ENCODE assay signal across 10 cellular contexts in the genomic region with DNA sequence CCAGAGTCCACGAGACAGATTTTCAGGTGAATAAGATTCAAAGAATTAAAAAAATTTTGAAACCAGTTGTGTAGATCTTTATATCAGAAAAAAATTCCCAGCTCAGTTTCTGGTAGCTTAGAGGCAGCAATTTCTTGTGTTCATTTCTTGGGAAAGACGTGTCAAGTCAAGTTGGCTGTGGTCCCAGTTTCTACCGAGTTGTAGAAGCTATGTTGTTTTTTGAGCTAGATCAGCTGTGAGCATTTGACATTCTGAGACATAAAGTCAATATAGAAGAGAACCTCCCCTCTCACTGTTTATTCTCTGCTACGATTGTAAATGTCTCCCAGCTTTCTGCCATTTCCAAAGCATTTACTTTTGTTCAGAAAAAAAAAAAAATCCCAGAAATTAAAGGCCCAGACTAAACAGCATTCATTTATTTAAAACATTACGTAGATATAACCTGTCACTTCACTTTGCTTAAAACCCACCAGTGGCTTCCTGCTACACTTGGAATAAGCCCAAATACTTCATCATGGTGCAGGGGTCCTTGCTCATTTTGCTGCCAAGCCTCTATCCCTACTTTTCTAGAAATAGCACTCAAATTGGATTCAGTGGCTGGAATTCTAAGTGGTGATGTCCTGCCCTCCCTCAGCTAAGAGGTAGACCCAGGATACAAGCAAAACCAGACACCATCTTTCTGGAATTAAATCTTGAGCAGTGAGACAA. TPM values are rescaled to one million over a fixed set of nuclear protein-coding genes. Genes with fewer than 3 reads are reported as not detected.
A peak's percentile ranks its signal among the peaks of the same experiment; 100 is the strongest.
DNase-seq lines count a peak whose midpoint lies in the region; ATAC-seq, FAIRE-seq and TF ChIP-seq lines count a peak whose summit lies in the region.
"Had no signal": no experiment of that assay in that cellular context is flagged by ENCODE, and none has a peak within 500 bp of the region (broad histone marks: within the 10 kb centered on the region; RNA-seq: fewer than 3 reads in every experiment).

No MANE protein-coding gene starts in this region.

- H3K27ac ChIP-seq in kidney (ENCODE audit: low read depth in 2 of 2, low read length in 2 of 2), result peak overlapping the region in 1 of 2 donors; percentile 37
- peak overlapping the region; percentile 32 to 35 for H3K27ac ChIP-seq in tibial artery

- no peak for TF ChIP-seq CTCF in kidney (IDR thresholded peaks at IDR 0.05; ENCODE audit: borderline replicate concordance, extremely low read depth, insufficient read depth)
- no peak for TF ChIP-seq CTCF in tibial artery (IDR thresholded peaks at IDR 0.05)

- H3K9ac ChIP-seq in kidney (ENCODE audit: low read length in 2 of 2), result no peak overlapping the region

- DNase-seq in NCI-H1105 treated with DMSO at 0.1 percent for 48 hours (lab: John Stamatoyannopoulos, UW), result peak; percentile 61
- no peak for DNase-seq in NCI-H1105 (lab: John Stamatoyannopoulos, UW)
- DNase-seq in amniotic stem cell (lab: John Stamatoyannopoulos, UW), result peak; percentile 94
- DNase-seq in kidney, result no peak
- peak; percentile 77 to 78 for DNase-seq in tibial artery
- DNase-seq in stimulated activated CD4-positive, alpha-beta T cell treated with anti-CD3 and anti-CD28 coated beads, Interleukin-15, amount 100 ng/mL, for 24 hours, result no peak
- no peak for DNase-seq in NCI-H2196 treated with DMSO at 0.1 percent for 48 hours (lab: John Stamatoyannopoulos, UW; ENCODE audit: unreplicated experiment)
- DNase-seq: effector memory CD4-positive, alpha-beta T cell; NCI-H774 had no signal

- H3K9me3 ChIP-seq in kidney (ENCODE audit: control insufficient read depth in 1 of 2, low read length in 2 of 2) (no peaks in the 10 kb centered on the region), tibial artery (no peaks in the 10 kb centered on the region)

- peak; percentile 46 for FAIRE-seq in kidney (lab: Jason Lieb, UNC)

- no peak overlapping the region for H3K4me3 ChIP-seq in kidney (ENCODE audit: low read length in 2 of 2)
- no peak overlapping the region for H3K4me3 ChIP-seq in tibial artery

- H3K36me3 ChIP-seq in kidney (ENCODE audit: control insufficient read depth in 1 of 2, insufficient read depth in 2 of 2, low read length in 2 of 2) (no peaks in the 10 kb centered on the region), tibial artery (no peaks in the 10 kb centered on the region)

- no peak for ATAC-seq in HG02852 (IDR thresholded peaks at IDR 0.05; ENCODE audit: unreplicated experiment)

- H3K27me3 ChIP-seq in tibial artery, result no peaks in the 10 kb centered on the region

- intact Hi-C loops in kidney (cut with DNase I), result no loop called here
- intact Hi-C loops in tibial artery (cut with DNase I; ENCODE audit: low total_unique reads), result no loop called here

- H3K4me1 ChIP-seq in kidney (ENCODE audit: control insufficient read depth in 1 of 2, insufficient read depth in 1 of 2, low read depth in 1 of 2, low read length in 2 of 2) (peaks cover 0 to 7% of the 10 kb centered on the region in 2 donors), tibial artery (peaks cover 0 to 40% (median 28%) of the 10 kb centered on the region in 4 donors)

RNA-seq across cellular contexts. Expression of a gene that starts 20.6 kb away (rescaled TPM):
- 40.3 TPM for total RNA-seq in kidney
- 12.3 TPM for polyA plus RNA-seq in kidney (ENCODE audit: insufficient read depth, low read depth, low replicate concordance)

Comparison
In these comparisons a context has a peak if more than half of its experiments do, and no peak if none do; other contexts are left out.
1. DNase-seq: peak in NCI-H1105 treated with DMSO at 0.1 percent for 48 hours (single experiment), amniotic stem cell (single experiment) and tibial artery (2 of 2); none in NCI-H1105 (single experiment), kidney (single experiment), stimulated activated CD4-positive, alpha-beta T cell treated with anti-CD3 and anti-CD28 coated beads, Interleukin-15, amount 100 ng/mL, for 24 hours (single experiment) and NCI-H2196 treated with DMSO at 0.1 percent for 48 hours (single experiment).